Comparison of ENCODE assay signal across 8 cellular contexts in genomic region chr11:65911682-65912568, GRCh38. TPM values are rescaled to one million over a fixed set of nuclear protein-coding genes. Genes with fewer than 3 reads are reported as not detected.
DNase-seq lines count a peak whose midpoint lies in the region; ATAC-seq and TF ChIP-seq lines count a peak whose summit lies in the region.

No MANE protein-coding gene starts in this region.

- no peak overlapping the region for H3K4me3 Mint-ChIP-seq in activated CD8-positive, alpha-beta memory T cell treated with anti-CD3 and anti-CD28 coated beads, Interleukin-2, amount 10 ng/mL, durations not matched to agents 7 days and 5 days

- H3K4me3 ChIP-seq in BJ (ENCODE audit: low read depth, low read length): no peak overlapping the region
- H3K4me3 ChIP-seq in SJCRH30: 0 out of 2 replicates have a peak overlapping the region, but pooled peaks have one; percentile 12
- no peak overlapping the region for H3K4me3 ChIP-seq in skin epidermis

- ATAC-seq in foreskin keratinocyte (peak; percentile 18), HG02642 (IDR thresholded peaks at IDR 0.05; ENCODE audit: poor library complexity, unreplicated experiment) (no peak), GM18858 (IDR thresholded peaks at IDR 0.05; ENCODE audit: unreplicated experiment) (no peak)
- ATAC-seq in activated CD8-positive, alpha-beta memory T cell treated with anti-CD3 and anti-CD28 coated beads, Interleukin-2, amount 10 ng/mL, durations not matched to agents 7 days and 5 days: no peak

- H3K4me1 ChIP-seq in SJCRH30: peaks cover 51% of the 10 kb centered on the region
- H3K4me1 ChIP-seq in foreskin keratinocyte: peaks cover 48% of the 10 kb centered on the region

- H3K27ac ChIP-seq in SJCRH30: peak overlapping the region; percentile 61
- H3K27ac ChIP-seq in foreskin keratinocyte: peak overlapping the region; percentile 92
- H3K27ac ChIP-seq in skin epidermis: peak overlapping the region in 17 of 21 experiments; percentile 0 to 76 (median 56)

- peaks cover 2% of the 10 kb centered on the region for H3K27me3 Mint-ChIP-seq in activated CD8-positive, alpha-beta memory T cell treated with anti-CD3 and anti-CD28 coated beads, Interleukin-2, amount 10 ng/mL, durations not matched to agents 7 days and 5 days

- TF ChIP-seq CTCF in BJ (IDR thresholded peaks at IDR 0.05; ENCODE audit: insufficient read depth, low read depth, low read length): peak; percentile 37
- TF ChIP-seq CTCF in foreskin keratinocyte (conservative IDR thresholded peaks at IDR 0.05): peak; percentile 70

- POLR2A ChIA-PET in BJ (lab: Charles Lee): interaction anchor here (0.6 kb wide), 3 partner anchors 11 to 354 kb away, joined by 3 to 6 read pairs (median 3); no protein-coding TSS in a partner anchor

- H3K9me3 ChIP-seq in SJCRH30 (replicated peaks): no peaks in the 10 kb centered on the region

- H3K36me3 ChIP-seq in BJ (ENCODE audit: control insufficient read depth, insufficient read depth, low read length): peaks cover 2% of the 10 kb centered on the region
- no peaks in the 10 kb centered on the region for H3K36me3 ChIP-seq in SJCRH30

- DNase-seq in BJ (ENCODE audit: low read depth): peak; percentile 67
- peak; percentile 85 for DNase-seq in HK-2 (ENCODE audit: unreplicated experiment)
- DNase-seq in SJCRH30: peak; percentile 83 to 89
- peak in 1 of 2 donors; percentile 82 for DNase-seq in foreskin keratinocyte
- no peak for DNase-seq in activated CD8-positive, alpha-beta memory T cell treated with anti-CD3 and anti-CD28 coated beads, Interleukin-2, amount 10 ng/mL, durations not matched to agents 7 days and 5 days

- peaks cover 5% of the 10 kb centered on the region for H3K36me3 Mint-ChIP-seq in activated CD8-positive, alpha-beta memory T cell treated with anti-CD3 and anti-CD28 coated beads, Interleukin-2, amount 10 ng/mL, durations not matched to agents 7 days and 5 days

- H3K4me1 Mint-ChIP-seq in activated CD8-positive, alpha-beta memory T cell treated with anti-CD3 and anti-CD28 coated beads, Interleukin-2, amount 10 ng/mL, durations not matched to agents 7 days and 5 days: peaks cover 26% of the 10 kb centered on the region

- no peaks in the 10 kb centered on the region for H3K27me3 ChIP-seq in BJ (ENCODE audit: control insufficient read depth, insufficient read depth, low read length)
- H3K27me3 ChIP-seq in SJCRH30: no peaks in the 10 kb centered on the region
- no peaks in the 10 kb centered on the region for H3K27me3 ChIP-seq in foreskin keratinocyte

- H3K9me3 Mint-ChIP-seq in activated CD8-positive, alpha-beta memory T cell treated with anti-CD3 and anti-CD28 coated beads, Interleukin-2, amount 10 ng/mL, durations not matched to agents 7 days and 5 days (ENCODE audit: low read depth): no peaks in the 10 kb centered on the region

- no peak overlapping the region for H3K27ac Mint-ChIP-seq in activated CD8-positive, alpha-beta memory T cell treated with anti-CD3 and anti-CD28 coated beads, Interleukin-2, amount 10 ng/mL, durations not matched to agents 7 days and 5 days

- CTCF ChIA-PET in BJ (lab: Yijun Ruan, JAX): interaction anchor here (1.0 to 3.7 kb wide), 7 partner anchors 10 to 78 kb away, joined by 3 to 57 read pairs (median 8); partner anchors contain the start of genes CCDC85B, FIBP and FOSL1
- CTCF ChIA-PET in activated CD8-positive, alpha-beta memory T cell treated with anti-CD3 and anti-CD28 coated beads, Interleukin-2, amount 10 ng/mL, durations not matched to agents 7 days and 5 days (lab: Charles Lee): interaction anchor here (1.2 to 2.3 kb wide), 6 partner anchors 16 to 52 kb away, joined by 4 to 14 read pairs (median 4); partner anchors contain the start of genes CCDC85B and FIBP

RNA-seq across cellular contexts. Expression of gene C11orf68, which starts 6.9 kb away (rescaled TPM):
- polyA plus RNA-seq in BJ (2011; rRNA removed) (49.8 and 81.9 TPM in 2 replicates), foreskin keratinocyte (63.3 and 69.0 TPM in 2 replicates)
- 47.9 and 68.0 TPM in 2 replicates for polyA minus RNA-seq in BJ (2011; rRNA and poly(A)+ RNA removed)
- 9.2 and 10.3 TPM in 2 replicates for total RNA-seq in SJCRH30 (2014; rRNA removed; shearing (Covaris generic))
- 40.5 and 41.7 TPM in 2 replicates for total RNA-seq in foreskin keratinocyte
- 10 to 100 TPM; 27.5 to 37.8 TPM for total RNA-seq in activated CD8-positive, alpha-beta memory T cell treated with anti-CD3 and anti-CD28 coated beads, Interleukin-2, amount 10 ng/mL, durations not matched to agents 7 days and 5 days

RNA-seq across cellular contexts. Expression of gene DRAP1, which starts 7.3 kb away (rescaled TPM):
- 137 and 141 TPM in 2 replicates for polyA plus RNA-seq in BJ (2011; rRNA removed)
- polyA minus RNA-seq in BJ (2011; rRNA and poly(A)+ RNA removed): 43.8 and 54.5 TPM in 2 replicates
- 72.7 and 77.7 TPM in 2 replicates for total RNA-seq in SJCRH30 (2014; rRNA removed; shearing (Covaris generic))
- 284 and 286 TPM in 2 replicates for total RNA-seq in foreskin keratinocyte
- polyA plus RNA-seq in foreskin keratinocyte: 424 and 432 TPM in 2 replicates
- 100 to 1,000 TPM; 192 to 254 TPM for total RNA-seq in activated CD8-positive, alpha-beta memory T cell treated with anti-CD3 and anti-CD28 coated beads, Interleukin-2, amount 10 ng/mL, durations not matched to agents 7 days and 5 days

RNA-seq across cellular contexts. Expression of gene FOSL1, which starts 11.7 kb away (rescaled TPM):
- polyA plus RNA-seq in BJ (2011; rRNA removed): 8.2 and 10.3 TPM in 2 replicates
- 9.4 and 15.9 TPM in 2 replicates for polyA minus RNA-seq in BJ (2011; rRNA and poly(A)+ RNA removed)
- total RNA-seq in SJCRH30 (2014; rRNA removed; shearing (Covaris generic)): 1.5 and 1.9 TPM in 2 replicates
- total RNA-seq in foreskin keratinocyte: 127 and 153 TPM in 2 replicates
- polyA plus RNA-seq in foreskin keratinocyte: 199 and 204 TPM in 2 replicates
- 1 to 10 TPM; 2.7 to 6.0 TPM for total RNA-seq in activated CD8-positive, alpha-beta memory T cell treated with anti-CD3 and anti-CD28 coated beads, Interleukin-2, amount 10 ng/mL, durations not matched to agents 7 days and 5 days

RNA-seq across cellular contexts. Expression of gene CCDC85B, which starts 21.5 kb away (rescaled TPM):
- polyA plus RNA-seq in BJ (2011; rRNA removed): 23.7 and 33.4 TPM in 2 replicates
- polyA minus RNA-seq in BJ (2011; rRNA and poly(A)+ RNA removed): 2.7 and 3.3 TPM in 2 replicates
- total RNA-seq in SJCRH30 (2014; rRNA removed; shearing (Covaris generic)): 25.2 and 30.6 TPM in 2 replicates
- total RNA-seq in foreskin keratinocyte: 25.4 and 36.9 TPM in 2 replicates
- 58.9 and 62.1 TPM in 2 replicates for polyA plus RNA-seq in foreskin keratinocyte
- 10 to 100 TPM; 82.3 to 94.1 TPM for total RNA-seq in activated CD8-positive, alpha-beta memory T cell treated with anti-CD3 and anti-CD28 coated beads, Interleukin-2, amount 10 ng/mL, durations not matched to agents 7 days and 5 days

RNA-seq across cellular contexts. Expression of gene FIBP, which starts 23.7 kb away (rescaled TPM):
- polyA plus RNA-seq in BJ (2011; rRNA removed) (136 and 199 TPM in 2 replicates), foreskin keratinocyte (120 and 124 TPM in 2 replicates)
- polyA minus RNA-seq in BJ (2011; rRNA and poly(A)+ RNA removed): 99.3 and 128 TPM in 2 replicates
- total RNA-seq in SJCRH30 (2014; rRNA removed; shearing (Covaris generic)): 64.3 and 68.1 TPM in 2 replicates
- 105 and 113 TPM in 2 replicates for total RNA-seq in foreskin keratinocyte
- 100 to 1,000 TPM; 100 to 122 TPM for total RNA-seq in activated CD8-positive, alpha-beta memory T cell treated with anti-CD3 and anti-CD28 coated beads, Interleukin-2, amount 10 ng/mL, durations not matched to agents 7 days and 5 days

Comparison
In these comparisons a context has a peak if more than half of its experiments do, and no peak if none do; other contexts are left out.
1. RNA of gene FOSL1, which starts 11.7 kb away (total RNA-seq): 127 to 153 TPM in foreskin keratinocyte; 2.7 to 6.0 TPM in activated CD8-positive, alpha-beta memory T cell treated with anti-CD3 and anti-CD28 coated beads, Interleukin-2, amount 10 ng/mL, durations not matched to agents 7 days and 5 days and 1.5 to 1.9 TPM in SJCRH30; every median in the first group is over 10 times any median in the second.
2. Peak in every context shown above with its lines, with median percentiles within 50 percentile points of each other: H3K27ac ChIP-seq.